Comparison of ENCODE assay signal across 17 cellular contexts in genomic region chr14:89160437-89160836, GRCh38.
DNase-seq lines count a peak whose midpoint lies in the region; TF ChIP-seq lines count a peak whose summit lies in the region.
"Had no signal": no experiment of that assay in that cellular context is flagged by ENCODE, and none has a peak within 500 bp of the region (broad histone marks: within the 10 kb centered on the region; RNA-seq: fewer than 3 reads in every experiment).

No MANE protein-coding gene starts in this region.

- peaks cover 0 to 65% (median 19%) of the 10 kb centered on the region in 6 donors for H3K36me3 ChIP-seq in spleen

- no peak overlapping the region for H3K4me3 Mint-ChIP-seq in CD14-positive monocyte
- no peak overlapping the region for H3K4me3 Mint-ChIP-seq in activated T-helper 1 cell treated with anti-CD3 and anti-CD28 coated beads, Interleukin-12 subunit alpha, Interleukin-12 subunit beta, Interleukin-2, Interleukin-4 antibody, amounts not matched to agents 30 ng/mL and 10 ng/mL and 1 ng/mL, durations not matched to agents 14 hours and 24 hours and 36 hours

- intact Hi-C loops in CD14-positive monocyte (cut with micrococcal nuclease) (no loop called here), spleen (cut with DNase I; ENCODE audit: low total_unique reads) (no loop called here)
- intact Hi-C loops in activated T-helper 1 cell treated with anti-CD3 and anti-CD28 coated beads, Interleukin-12 subunit alpha, Interleukin-12 subunit beta, Interleukin-2, Interleukin-4 antibody, amounts not matched to agents 30 ng/mL and 10 ng/mL and 1 ng/mL, durations not matched to agents 14 hours and 24 hours and 36 hours (cut with micrococcal nuclease), result no loop called here

- H3K27me3 Mint-ChIP-seq in CD14-positive monocyte (ENCODE audit: low read depth in 3 of 3), result peaks cover 0 to 3% (median 1%) of the 10 kb centered on the region in 3 donors
- H3K27me3 Mint-ChIP-seq in activated T-helper 1 cell treated with anti-CD3 and anti-CD28 coated beads, Interleukin-12 subunit alpha, Interleukin-12 subunit beta, Interleukin-2, Interleukin-4 antibody, amounts not matched to agents 30 ng/mL and 10 ng/mL and 1 ng/mL, durations not matched to agents 14 hours and 24 hours and 36 hours (ENCODE audit: insufficient read depth), result peaks cover 2% of the 10 kb centered on the region

- H3K9me3 ChIP-seq in spleen, result no peaks in the 10 kb centered on the region
- H3K9me3 ChIP-seq: BLaER1 treated with 17β-estradiol and CSF1 and Interleukin-3, amounts not matched to agents 10 nM and 100 nM; SK-N-SH had no signal

- WGBS in spleen, 5 donors, result 63 to 91% (median 74%) methylated on average over 7 of the region's 7 CpGs

- TF ChIP-seq POLR2A in spleen (IDR thresholded peaks at IDR 0.05), result no peak

- peaks cover 0 to 3% (median 0%) of the 10 kb centered on the region in 7 donors for H3K9me3 Mint-ChIP-seq in CD14-positive monocyte
- no peaks in the 10 kb centered on the region for H3K9me3 Mint-ChIP-seq in activated T-helper 1 cell treated with anti-CD3 and anti-CD28 coated beads, Interleukin-12 subunit alpha, Interleukin-12 subunit beta, Interleukin-2, Interleukin-4 antibody, amounts not matched to agents 30 ng/mL and 10 ng/mL and 1 ng/mL, durations not matched to agents 14 hours and 24 hours and 36 hours

- H3K4me1 Mint-ChIP-seq in CD14-positive monocyte, result peaks cover 28% of the 10 kb centered on the region
- H3K4me1 Mint-ChIP-seq in activated T-helper 1 cell treated with anti-CD3 and anti-CD28 coated beads, Interleukin-12 subunit alpha, Interleukin-12 subunit beta, Interleukin-2, Interleukin-4 antibody, amounts not matched to agents 30 ng/mL and 10 ng/mL and 1 ng/mL, durations not matched to agents 14 hours and 24 hours and 36 hours (ENCODE audit: low read depth), result peaks cover 7% of the 10 kb centered on the region

- H3K4me3 ChIP-seq in epithelial cell of esophagus (ENCODE audit: low read length) (no peak overlapping the region), spleen (no peak overlapping the region)
- H3K4me3 ChIP-seq: BLaER1 treated with 17β-estradiol and CSF1 and Interleukin-3, amounts not matched to agents 10 nM and 100 nM had no signal

- peak overlapping the region in 6 of 7 donors; percentile 3 to 83 (median 62) for H3K27ac Mint-ChIP-seq in CD14-positive monocyte
- H3K27ac Mint-ChIP-seq in activated T-helper 1 cell treated with anti-CD3 and anti-CD28 coated beads, Interleukin-12 subunit alpha, Interleukin-12 subunit beta, Interleukin-2, Interleukin-4 antibody, amounts not matched to agents 30 ng/mL and 10 ng/mL and 1 ng/mL, durations not matched to agents 14 hours and 24 hours and 36 hours, result no peak overlapping the region

- no peak for TF ChIP-seq CTCF in CD14-positive monocyte (IDR thresholded peaks at IDR 0.05)
- TF ChIP-seq CTCF in epithelial cell of esophagus (IDR thresholded peaks at IDR 0.05; ENCODE audit: insufficient read depth, low read depth, low read length, missing control alignments), result no peak
- no peak for TF ChIP-seq CTCF in spleen (IDR thresholded peaks at IDR 0.05 in 8 of 11, conservative IDR thresholded peaks at IDR 0.05 in 3 of 11)

- H3K27me3 ChIP-seq in spleen (replicated peaks in 1 of 7), result no peaks in the 10 kb centered on the region
- H3K27me3 ChIP-seq: BLaER1 treated with 17β-estradiol and CSF1 and Interleukin-3, amounts not matched to agents 10 nM and 100 nM had no signal

- no peak overlapping the region for H3K27ac ChIP-seq in spleen
- H3K27ac ChIP-seq: BLaER1 treated with 17β-estradiol and CSF1 and Interleukin-3, amounts not matched to agents 10 nM and 100 nM had no signal

- H3K4me1 ChIP-seq in spleen, result peaks cover 10 to 18% (median 16%) of the 10 kb centered on the region in 6 donors

- H3K36me3 Mint-ChIP-seq in CD14-positive monocyte, result peaks cover 73 to 75% of the 10 kb centered on the region in 2 donors
- peaks cover 21% of the 10 kb centered on the region for H3K36me3 Mint-ChIP-seq in activated T-helper 1 cell treated with anti-CD3 and anti-CD28 coated beads, Interleukin-12 subunit alpha, Interleukin-12 subunit beta, Interleukin-2, Interleukin-4 antibody, amounts not matched to agents 30 ng/mL and 10 ng/mL and 1 ng/mL, durations not matched to agents 14 hours and 24 hours and 36 hours (ENCODE audit: low read depth)

- no peak for DNase-seq in CD14-positive monocyte (ENCODE audit: low spot score)
- peak; percentile 19 for DNase-seq in HuH-7.5 (ENCODE audit: low spot score)
- peak; percentile 4 for DNase-seq in NOMO-1 treated with dmso at 0.1 percent for 144 hours (lab: John Stamatoyannopoulos, UW; ENCODE audit: unreplicated experiment)
- DNase-seq in epithelial cell of esophagus (ENCODE audit: low read depth), result peak; percentile 43
- DNase-seq in activated CD4-positive, alpha-beta T cell treated with anti-CD3 and anti-CD28 coated beads for 48 hours, result no peak
- no peak for DNase-seq in spleen
- DNase-seq in activated T-helper 1 cell treated with anti-CD3 and anti-CD28 coated beads, Interleukin-12 subunit alpha, Interleukin-12 subunit beta, Interleukin-2, Interleukin-4 antibody, amounts not matched to agents 30 ng/mL and 10 ng/mL and 1 ng/mL, durations not matched to agents 14 hours and 24 hours and 36 hours (ENCODE audit: low spot score), result no peak
- DNase-seq: DMS79 treated with DMSO at 0.1 percent for 48 hours; NCI-H1105; NCI-H1694 treated with DMSO at 0.1 percent for 48 hours; NCI-H2107; NCI-H510A; NCI-H748 treated with DMSO at 0.1 percent for 48 hours; NK-92 treated with Interleukin-12 subunit alpha and Interleukin-12 subunit beta, amount 100 ng/mL, for 24 hours; SHP77; SK-N-SH had no signal

Comparison
In these comparisons a context has a peak if more than half of its experiments do, and no peak if none do; other contexts are left out.
1. DNase-seq: peak in HuH-7.5 (single experiment), NOMO-1 treated with dmso at 0.1 percent for 144 hours (single experiment) and epithelial cell of esophagus (single experiment); none in CD14-positive monocyte (single experiment), activated CD4-positive, alpha-beta T cell treated with anti-CD3 and anti-CD28 coated beads for 48 hours (single experiment), spleen (single experiment) and activated T-helper 1 cell treated with anti-CD3 and anti-CD28 coated beads, Interleukin-12 subunit alpha, Interleukin-12 subunit beta, Interleukin-2, Interleukin-4 antibody, amounts not matched to agents 30 ng/mL and 10 ng/mL and 1 ng/mL, durations not matched to agents 14 hours and 24 hours and 36 hours (single experiment).